In the genomic region with DNA sequence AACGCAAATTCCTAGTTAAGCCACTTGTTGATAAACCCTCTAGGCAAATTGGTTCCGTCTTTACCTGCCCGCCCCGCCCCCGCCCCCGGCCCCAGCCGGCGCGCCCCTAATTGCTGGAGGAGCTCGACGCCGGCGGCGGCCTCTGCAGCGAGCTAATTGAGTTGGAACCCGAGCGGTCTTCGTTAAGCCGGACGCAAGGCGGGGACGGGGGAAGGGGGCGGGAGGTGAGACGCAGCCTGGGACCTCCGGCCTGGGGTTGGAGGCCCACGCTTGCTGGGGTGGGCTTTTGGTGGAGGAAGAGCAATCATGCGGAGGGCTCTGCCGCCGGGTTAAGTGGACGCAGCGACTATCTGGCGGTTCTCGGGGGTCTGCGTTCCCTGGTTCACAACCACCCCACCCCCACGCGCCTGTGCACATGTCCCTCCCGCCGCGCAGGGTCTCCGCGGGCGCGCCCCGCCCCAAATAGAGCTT, we compare ENCODE assay signal across 1 cellular context.
TF ChIP-seq lines count a peak whose summit lies in the region.

No MANE protein-coding gene starts in this region.

TF ChIP-seq in IMR-90, 13 proteins besides CTCF, POLR2A, EP300 and RAD21:
- TF ChIP-seq MAZ (IDR thresholded peaks at IDR 0.05; ENCODE audit: borderline replicate concordance, low read depth, low read length) = no peak
- TF ChIP-seq SMC3 (IDR thresholded peaks at IDR 0.05; ENCODE audit: low read depth, low read length) = no peak
- TF ChIP-seq RCOR1 (IDR thresholded peaks at IDR 0.05; ENCODE audit: insufficient replicate concordance, low read length) = no peak
- TF ChIP-seq, protein P1, sequence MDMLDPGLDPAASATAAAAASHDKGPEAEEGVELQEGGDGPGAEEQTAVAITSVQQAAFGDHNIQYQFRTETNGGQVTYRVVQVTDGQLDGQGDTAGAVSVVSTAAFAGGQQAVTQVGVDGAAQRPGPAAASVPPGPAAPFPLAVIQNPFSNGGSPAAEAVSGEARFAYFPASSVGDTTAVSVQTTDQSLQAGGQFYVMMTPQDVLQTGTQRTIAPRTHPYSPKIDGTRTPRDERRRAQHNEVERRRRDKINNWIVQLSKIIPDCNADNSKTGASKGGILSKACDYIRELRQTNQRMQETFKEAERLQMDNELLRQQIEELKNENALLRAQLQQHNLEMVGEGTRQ (IDR thresholded peaks at IDR 0.05; ENCODE audit: low read depth, low read length) = no peak
- TF ChIP-seq FOS (IDR thresholded peaks at IDR 0.05; ENCODE audit: low read depth, low read length) = no peak
- TF ChIP-seq RFX5 (IDR thresholded peaks at IDR 0.05; ENCODE audit: low read depth, low read length) = no peak
- no peak for TF ChIP-seq MXI1 (IDR thresholded peaks at IDR 0.05; ENCODE audit: borderline replicate concordance, low read depth, low read length)
- no peak for TF ChIP-seq NFE2L2 (IDR thresholded peaks at IDR 0.05; ENCODE audit: low read depth, low read length)
- TF ChIP-seq MAFK (IDR thresholded peaks at IDR 0.05; ENCODE audit: low read depth, low read length) = no peak
- no peak for TF ChIP-seq BHLHE40 (IDR thresholded peaks at IDR 0.05; ENCODE audit: low read depth, low read length)
- TF ChIP-seq CEBPB (IDR thresholded peaks at IDR 0.05; ENCODE audit: low read depth, low read length) = no peak
- TF ChIP-seq, protein P2, sequence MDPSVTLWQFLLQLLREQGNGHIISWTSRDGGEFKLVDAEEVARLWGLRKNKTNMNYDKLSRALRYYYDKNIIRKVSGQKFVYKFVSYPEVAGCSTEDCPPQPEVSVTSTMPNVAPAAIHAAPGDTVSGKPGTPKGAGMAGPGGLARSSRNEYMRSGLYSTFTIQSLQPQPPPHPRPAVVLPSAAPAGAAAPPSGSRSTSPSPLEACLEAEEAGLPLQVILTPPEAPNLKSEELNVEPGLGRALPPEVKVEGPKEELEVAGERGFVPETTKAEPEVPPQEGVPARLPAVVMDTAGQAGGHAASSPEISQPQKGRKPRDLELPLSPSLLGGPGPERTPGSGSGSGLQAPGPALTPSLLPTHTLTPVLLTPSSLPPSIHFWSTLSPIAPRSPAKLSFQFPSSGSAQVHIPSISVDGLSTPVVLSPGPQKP (IDR thresholded peaks at IDR 0.05; ENCODE audit: borderline replicate concordance, low read depth, low read length) = no peak
- TF ChIP-seq CHD1 (IDR thresholded peaks at IDR 0.05; ENCODE audit: low read depth, low read length) = no peak
